ENCODE assay signal across 1 cellular context in the genomic region with DNA sequence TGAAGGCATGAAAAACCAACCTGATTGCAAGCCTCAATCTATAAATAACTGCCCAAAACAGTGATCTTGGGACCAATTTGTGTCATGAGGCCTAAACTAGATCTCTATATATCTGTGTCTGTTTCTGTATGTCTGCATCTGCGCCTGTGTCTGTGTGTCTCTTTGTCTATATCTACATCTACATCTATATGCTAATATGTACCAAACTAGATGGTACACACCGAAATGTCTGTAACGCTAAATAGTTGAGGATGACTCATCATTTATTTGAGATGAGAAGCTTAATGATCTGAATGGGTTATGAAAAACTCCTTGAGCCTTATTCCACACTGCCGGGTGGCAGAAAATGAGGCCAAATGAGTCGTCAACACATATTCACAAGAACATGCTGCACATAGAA.
TF ChIP-seq lines count a peak whose summit lies in the region.

No MANE protein-coding gene starts in this region.

TF ChIP-seq in GM23338, 12 proteins besides CTCF, POLR2A, EP300 and RAD21 (continued from another document):
- TF ChIP-seq, protein P1, sequence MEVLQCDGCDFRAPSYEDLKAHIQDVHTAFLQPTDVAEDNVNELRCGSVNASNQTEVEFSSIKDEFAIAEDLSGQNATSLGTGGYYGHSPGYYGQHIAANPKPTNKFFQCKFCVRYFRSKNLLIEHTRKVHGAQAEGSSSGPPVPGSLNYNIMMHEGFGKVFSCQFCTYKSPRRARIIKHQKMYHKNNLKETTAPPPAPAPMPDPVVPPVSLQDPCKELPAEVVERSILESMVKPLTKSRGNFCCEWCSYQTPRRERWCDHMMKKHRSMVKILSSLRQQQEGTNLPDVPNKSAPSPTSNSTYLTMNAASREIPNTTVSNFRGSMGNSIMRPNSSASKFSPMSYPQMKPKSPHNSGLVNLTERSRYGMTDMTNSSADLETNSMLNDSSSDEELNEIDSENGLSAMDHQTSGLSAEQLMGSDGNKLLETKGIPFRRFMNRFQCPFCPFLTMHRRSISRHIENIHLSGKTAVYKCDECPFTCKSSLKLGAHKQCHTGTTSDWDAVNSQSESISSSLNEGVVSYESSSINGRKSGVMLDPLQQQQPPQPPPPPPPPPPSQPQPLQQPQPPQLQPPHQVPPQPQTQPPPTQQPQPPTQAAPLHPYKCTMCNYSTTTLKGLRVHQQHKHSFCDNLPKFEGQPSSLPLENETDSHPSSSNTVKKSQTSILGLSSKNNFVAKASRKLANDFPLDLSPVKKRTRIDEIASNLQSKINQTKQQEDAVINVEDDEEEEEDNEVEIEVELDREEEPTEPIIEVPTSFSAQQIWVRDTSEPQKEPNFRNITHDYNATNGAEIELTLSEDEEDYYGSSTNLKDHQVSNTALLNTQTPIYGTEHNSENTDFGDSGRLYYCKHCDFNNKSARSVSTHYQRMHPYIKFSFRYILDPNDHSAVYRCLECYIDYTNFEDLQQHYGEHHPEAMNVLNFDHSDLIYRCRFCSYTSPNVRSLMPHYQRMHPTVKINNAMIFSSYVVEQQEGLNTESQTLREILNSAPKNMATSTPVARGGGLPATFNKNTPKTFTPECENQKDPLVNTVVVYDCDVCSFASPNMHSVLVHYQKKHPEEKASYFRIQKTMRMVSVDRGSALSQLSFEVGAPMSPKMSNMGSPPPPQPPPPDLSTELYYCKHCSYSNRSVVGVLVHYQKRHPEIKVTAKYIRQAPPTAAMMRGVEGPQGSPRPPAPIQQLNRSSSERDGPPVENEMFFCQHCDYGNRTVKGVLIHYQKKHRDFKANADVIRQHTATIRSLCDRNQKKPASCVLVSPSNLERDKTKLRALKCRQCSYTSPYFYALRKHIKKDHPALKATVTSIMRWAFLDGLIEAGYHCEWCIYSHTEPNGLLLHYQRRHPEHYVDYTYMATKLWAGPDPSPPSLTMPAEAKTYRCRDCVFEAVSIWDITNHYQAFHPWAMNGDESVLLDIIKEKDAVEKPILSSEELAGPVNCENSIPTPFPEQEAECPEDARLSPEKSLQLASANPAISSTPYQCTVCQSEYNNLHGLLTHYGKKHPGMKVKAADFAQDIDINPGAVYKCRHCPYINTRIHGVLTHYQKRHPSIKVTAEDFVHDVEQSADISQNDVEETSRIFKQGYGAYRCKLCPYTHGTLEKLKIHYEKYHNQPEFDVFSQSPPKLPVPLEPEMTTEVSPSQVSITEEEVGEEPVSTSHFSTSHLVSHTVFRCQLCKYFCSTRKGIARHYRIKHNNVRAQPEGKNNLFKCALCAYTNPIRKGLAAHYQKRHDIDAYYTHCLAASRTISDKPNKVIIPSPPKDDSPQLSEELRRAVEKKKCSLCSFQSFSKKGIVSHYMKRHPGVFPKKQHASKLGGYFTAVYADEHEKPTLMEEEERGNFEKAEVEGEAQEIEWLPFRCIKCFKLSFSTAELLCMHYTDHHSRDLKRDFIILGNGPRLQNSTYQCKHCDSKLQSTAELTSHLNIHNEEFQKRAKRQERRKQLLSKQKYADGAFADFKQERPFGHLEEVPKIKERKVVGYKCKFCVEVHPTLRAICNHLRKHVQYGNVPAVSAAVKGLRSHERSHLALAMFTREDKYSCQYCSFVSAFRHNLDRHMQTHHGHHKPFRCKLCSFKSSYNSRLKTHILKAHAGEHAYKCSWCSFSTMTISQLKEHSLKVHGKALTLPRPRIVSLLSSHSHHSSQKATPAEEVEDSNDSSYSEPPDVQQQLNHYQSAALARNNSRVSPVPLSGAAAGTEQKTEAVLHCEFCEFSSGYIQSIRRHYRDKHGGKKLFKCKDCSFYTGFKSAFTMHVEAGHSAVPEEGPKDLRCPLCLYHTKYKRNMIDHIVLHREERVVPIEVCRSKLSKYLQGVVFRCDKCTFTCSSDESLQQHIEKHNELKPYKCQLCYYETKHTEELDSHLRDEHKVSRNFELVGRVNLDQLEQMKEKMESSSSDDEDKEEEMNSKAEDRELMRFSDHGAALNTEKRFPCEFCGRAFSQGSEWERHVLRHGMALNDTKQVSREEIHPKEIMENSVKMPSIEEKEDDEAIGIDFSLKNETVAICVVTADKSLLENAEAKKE (CRISPR knock-in tag; IDR thresholded peaks at IDR 0.05): no peak
- no peak for TF ChIP-seq JUNB (IDR thresholded peaks at IDR 0.05; ENCODE audit: unreplicated experiment)
- TF ChIP-seq ZNF331 (CRISPR knock-in tag; IDR thresholded peaks at IDR 0.05; ENCODE audit: low read depth): no peak
- TF ChIP-seq, protein P2, sequence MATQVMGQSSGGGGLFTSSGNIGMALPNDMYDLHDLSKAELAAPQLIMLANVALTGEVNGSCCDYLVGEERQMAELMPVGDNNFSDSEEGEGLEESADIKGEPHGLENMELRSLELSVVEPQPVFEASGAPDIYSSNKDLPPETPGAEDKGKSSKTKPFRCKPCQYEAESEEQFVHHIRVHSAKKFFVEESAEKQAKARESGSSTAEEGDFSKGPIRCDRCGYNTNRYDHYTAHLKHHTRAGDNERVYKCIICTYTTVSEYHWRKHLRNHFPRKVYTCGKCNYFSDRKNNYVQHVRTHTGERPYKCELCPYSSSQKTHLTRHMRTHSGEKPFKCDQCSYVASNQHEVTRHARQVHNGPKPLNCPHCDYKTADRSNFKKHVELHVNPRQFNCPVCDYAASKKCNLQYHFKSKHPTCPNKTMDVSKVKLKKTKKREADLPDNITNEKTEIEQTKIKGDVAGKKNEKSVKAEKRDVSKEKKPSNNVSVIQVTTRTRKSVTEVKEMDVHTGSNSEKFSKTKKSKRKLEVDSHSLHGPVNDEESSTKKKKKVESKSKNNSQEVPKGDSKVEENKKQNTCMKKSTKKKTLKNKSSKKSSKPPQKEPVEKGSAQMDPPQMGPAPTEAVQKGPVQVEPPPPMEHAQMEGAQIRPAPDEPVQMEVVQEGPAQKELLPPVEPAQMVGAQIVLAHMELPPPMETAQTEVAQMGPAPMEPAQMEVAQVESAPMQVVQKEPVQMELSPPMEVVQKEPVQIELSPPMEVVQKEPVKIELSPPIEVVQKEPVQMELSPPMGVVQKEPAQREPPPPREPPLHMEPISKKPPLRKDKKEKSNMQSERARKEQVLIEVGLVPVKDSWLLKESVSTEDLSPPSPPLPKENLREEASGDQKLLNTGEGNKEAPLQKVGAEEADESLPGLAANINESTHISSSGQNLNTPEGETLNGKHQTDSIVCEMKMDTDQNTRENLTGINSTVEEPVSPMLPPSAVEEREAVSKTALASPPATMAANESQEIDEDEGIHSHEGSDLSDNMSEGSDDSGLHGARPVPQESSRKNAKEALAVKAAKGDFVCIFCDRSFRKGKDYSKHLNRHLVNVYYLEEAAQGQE (IDR thresholded peaks at IDR 0.05; ENCODE audit: unreplicated experiment): no peak
- no peak for TF ChIP-seq POLR2AphosphoS5 (IDR thresholded peaks at IDR 0.05; ENCODE audit: low read depth)
